31 cellular contexts compared by ENCODE assay signal in genomic region chr4:36065274-36065871, GRCh38.
"Had no signal": no experiment of that assay in that cellular context is flagged by ENCODE, and none has a peak within 500 bp of the region (broad histone marks: within the 10 kb centered on the region; RNA-seq: fewer than 3 reads in every experiment).

No MANE protein-coding gene starts in this region.

- H3K27ac Mint-ChIP-seq: activated naive CD8-positive, alpha-beta T cell treated with anti-CD3 and anti-CD28 coated beads for 36 hours; activated T-helper 1 cell treated with anti-CD3 and anti-CD28 coated beads, Interleukin-12 subunit alpha, Interleukin-12 subunit beta, Interleukin-2, Interleukin-4 antibody, amounts not matched to agents 30 ng/mL and 10 ng/mL and 1 ng/mL, durations not matched to agents 14 hours and 24 hours and 36 hours had no signal

- H3K4me3 Mint-ChIP-seq: activated naive CD8-positive, alpha-beta T cell treated with anti-CD3 and anti-CD28 coated beads for 36 hours; activated T-cell treated with anti-CD3 and anti-CD28 coated beads, Interleukin-2, amount 50 U/mL, for 4 hours; activated T-helper 1 cell treated with anti-CD3 and anti-CD28 coated beads, Interleukin-12 subunit alpha, Interleukin-12 subunit beta, Interleukin-2, Interleukin-4 antibody, amounts not matched to agents 30 ng/mL and 10 ng/mL and 1 ng/mL, durations not matched to agents 14 hours and 24 hours and 36 hours had no signal

- H3K4me1 Mint-ChIP-seq: activated naive CD8-positive, alpha-beta T cell treated with anti-CD3 and anti-CD28 coated beads for 36 hours had no signal

- DNase-seq: activated CD4-positive, alpha-beta T cell treated with anti-CD3 and anti-CD28 coated beads for 1 hour; activated CD4-positive, alpha-beta T cell treated with anti-CD3 and anti-CD28 coated beads for 48 hours; activated CD4-positive, CD25-positive, alpha-beta regulatory T cell; activated CD8-positive, alpha-beta memory T cell treated with anti-CD3 and anti-CD28 coated beads, Interleukin-2, amount 50 U/mL, for 4 hours; activated effector memory CD4-positive, alpha-beta T cell treated with Interleukin-2 at 50 U/mL for 16 hours; activated naive CD4-positive, alpha-beta T cell treated with anti-CD3 and anti-CD28 coated beads, Interleukin-2, amount 50 U/mL, for 16 hours; activated naive CD8-positive, alpha-beta T cell treated with anti-CD3 and anti-CD28 coated beads for 36 hours; activated T-cell treated with anti-CD3 and anti-CD28 coated beads for 4 hours; activated T-cell treated with anti-CD3 and anti-CD28 coated beads, Interleukin-2, amount 50 U/mL, for 4 hours; amniotic stem cell; Kasumi-1; KG1; MG63; NCI-H1048; NCI-H1105 treated with DMSO at 0.1 percent for 48 hours; NCI-H1436; NCI-H1694; NCI-H1930; NCI-H2081 treated with DMSO at 0.1 percent for 48 hours; NCI-H226; NCI-H446 treated with DMSO at 0.1 percent for 48 hours; NCI-H524 treated with DMSO at 0.1 percent for 48 hours; SHP77; SJCRH30; T1000; WERI-Rb-1 had no signal

- ATAC-seq: activated T-cell treated with anti-CD3 and anti-CD28 coated beads, Interleukin-2, amount 50 U/mL, for 4 hours; Panc1 had no signal

- H3K27ac ChIP-seq: ascending aorta, cardiac muscle cell, SJCRH30, SK-N-MC, WERI-Rb-1 had no signal

- H3K9me3 Mint-ChIP-seq: activated naive CD8-positive, alpha-beta T cell treated with anti-CD3 and anti-CD28 coated beads for 36 hours; activated T-helper 1 cell treated with anti-CD3 and anti-CD28 coated beads, Interleukin-12 subunit alpha, Interleukin-12 subunit beta, Interleukin-2, Interleukin-4 antibody, amounts not matched to agents 30 ng/mL and 10 ng/mL and 1 ng/mL, durations not matched to agents 14 hours and 24 hours and 36 hours had no signal
